Comparison of ENCODE assay signal across 10 cellular contexts in genomic region chr6:140180306-140180705, GRCh38.
"Had no signal": no experiment of that assay in that cellular context is flagged by ENCODE, and none has a peak within 500 bp of the region (broad histone marks: within the 10 kb centered on the region; RNA-seq: fewer than 3 reads in every experiment).

No MANE protein-coding gene starts in this region.

- ATAC-seq: GM23338, HCT116 had no signal

- H3K4me1 Mint-ChIP-seq: GM23338 had no signal

- H3K27ac ChIP-seq: GM23248 had no signal

- H2AFZ ChIP-seq: GM23248, GM23338 had no signal

- H3K9me3 ChIP-seq: HAP-1 had no signal

- H3K4me1 ChIP-seq: HAP-1 had no signal

- H3K36me3 ChIP-seq: HAP-1 had no signal

- DNase-seq: GM23248, GOT3, H7, H9, HCEC 1CT had no signal

- H3K4me3 Mint-ChIP-seq: GM23338, H9 had no signal

- H3K27ac Mint-ChIP-seq: GM23338, H9 had no signal

- H3K9ac ChIP-seq: GM23248 had no signal

- H3K4me2 ChIP-seq: GM23338 had no signal

- H3K4me3 ChIP-seq: GM23248, GM23338, HAP-1 had no signal

- FAIRE-seq: H1, H54 had no signal
